Comparison of ENCODE assay signal across 8 cellular contexts in the genomic region with DNA sequence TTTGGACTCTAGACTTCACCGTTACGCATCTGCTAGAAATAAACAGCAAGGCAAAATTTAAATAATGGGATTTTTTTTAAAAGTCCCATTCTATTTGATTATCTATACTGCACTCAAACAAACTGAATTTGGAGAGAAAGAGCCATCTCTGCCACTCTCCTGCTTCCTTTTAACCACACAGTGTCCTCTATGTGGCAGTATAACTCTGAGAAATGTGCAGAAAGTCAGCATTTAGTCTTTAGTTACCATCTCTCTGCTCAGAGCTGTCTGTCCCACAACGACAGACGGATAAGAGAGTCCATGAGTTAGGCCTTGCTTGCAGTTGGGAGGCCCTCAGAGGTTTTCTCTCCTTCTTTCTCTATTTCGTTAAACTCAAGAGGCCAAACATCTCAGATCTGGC. TPM values are rescaled to one million over a fixed set of nuclear protein-coding genes. Genes with fewer than 3 reads are reported as not detected.
DNase-seq lines count a peak whose midpoint lies in the region; ATAC-seq and TF ChIP-seq lines count a peak whose summit lies in the region.

No MANE protein-coding gene starts in this region.

- H3K9me3 Mint-ChIP-seq in neural progenitor cell = no peaks in the 10 kb centered on the region
- H3K9me3 Mint-ChIP-seq in naive thymus-derived CD8-positive, alpha-beta T cell = peaks cover 0 to 2% (median 0%) of the 10 kb centered on the region in 9 donors

- no peak overlapping the region for H3K4me2 ChIP-seq in neural progenitor cell

- H3K36me3 ChIP-seq in neural progenitor cell = no peaks in the 10 kb centered on the region

- DNase-seq in NCI-H460 (ENCODE audit: extremely low read depth, low read depth) (peak; percentile 13), dermis microvascular lymphatic vessel endothelial cell (ENCODE audit: low read depth in 2 of 2) (peak; percentile 50 to 54), neural progenitor cell (ENCODE audit: low spot score) (peak; percentile 45), NCI-H1436 (lab: John Stamatoyannopoulos, UW) (no peak)
- no peak for DNase-seq in activated CD4-positive, CD25-positive, alpha-beta regulatory T cell (lab: John Stamatoyannopoulos, UW)
- DNase-seq in naive thymus-derived CD8-positive, alpha-beta T cell = no peak
- no peak for DNase-seq in central memory CD4-positive, alpha-beta T cell

- no peak overlapping the region for H3K27ac Mint-ChIP-seq in neural progenitor cell
- H3K27ac Mint-ChIP-seq in naive thymus-derived CD8-positive, alpha-beta T cell = no peak overlapping the region

- H3K4me3 ChIP-seq in neural progenitor cell = no peak overlapping the region

- H3K9me3 ChIP-seq in neural progenitor cell (ENCODE audit: low read depth) = no peaks in the 10 kb centered on the region

- no peak for ATAC-seq in naive thymus-derived CD8-positive, alpha-beta T cell

- H2AFZ ChIP-seq in neural progenitor cell (replicated peaks) = no peak overlapping the region

- peaks cover 4% of the 10 kb centered on the region for H3K4me1 ChIP-seq in neural progenitor cell

- POLR2A ChIA-PET in naive thymus-derived CD8-positive, alpha-beta T cell (lab: Charles Lee) = no interaction called here

- H3F3A ChIP-seq in neural progenitor cell (ENCODE audit: low read depth) = peaks cover 2% of the 10 kb centered on the region

- TF ChIP-seq CTCF in GM12874 (IDR thresholded peaks at IDR 0.05; ENCODE audit: insufficient read depth, low read depth, low read length) (peak; percentile 20; the same call in 1 of the 2 replicates), neural progenitor cell (IDR thresholded peaks at IDR 0.05) (peak; percentile 61)

- no peaks in the 10 kb centered on the region for H4K20me1 ChIP-seq in neural progenitor cell (ENCODE audit: low read depth)

- H3K27me3 ChIP-seq in neural progenitor cell = no peaks in the 10 kb centered on the region

- H3K4me1 Mint-ChIP-seq in neural progenitor cell = peaks cover 13% of the 10 kb centered on the region
- H3K4me1 Mint-ChIP-seq in naive thymus-derived CD8-positive, alpha-beta T cell = peaks cover 0 to 5% (median 0%) of the 10 kb centered on the region in 4 donors

- H3K79me2 ChIP-seq in neural progenitor cell (ENCODE audit: low read depth) = no peaks in the 10 kb centered on the region

- no peaks in the 10 kb centered on the region for H3K36me3 Mint-ChIP-seq in neural progenitor cell
- H3K36me3 Mint-ChIP-seq in naive thymus-derived CD8-positive, alpha-beta T cell = no peaks in the 10 kb centered on the region

- no peak overlapping the region for H3K9ac ChIP-seq in neural progenitor cell

- no peak overlapping the region for H3K27ac ChIP-seq in neural progenitor cell

- H3K4me3 Mint-ChIP-seq in neural progenitor cell = no peak overlapping the region
- no peak overlapping the region for H3K4me3 Mint-ChIP-seq in naive thymus-derived CD8-positive, alpha-beta T cell

- H3K27me3 Mint-ChIP-seq in neural progenitor cell (ENCODE audit: insufficient read depth, low read depth) = peaks cover 3% of the 10 kb centered on the region
- H3K27me3 Mint-ChIP-seq in naive thymus-derived CD8-positive, alpha-beta T cell = peaks cover 9 to 31% (median 11%) of the 10 kb centered on the region in 5 donors

RNA-seq across cellular contexts. Expression of a gene that starts 21.2 kb away (rescaled TPM):
- 0.89 and 1.5 TPM in 2 replicates for total RNA-seq in NCI-H460 (2014; rRNA removed; shearing (Covaris generic))
- polyA plus RNA-seq in NCI-H460 (2014; cell fraction: nucleus; rRNA removed) = 0.64 and 1.1 TPM in 2 replicates
- 0.63 and 18.7 TPM in 2 replicates for total RNA-seq in dermis microvascular lymphatic vessel endothelial cell
- total RNA-seq in neural progenitor cell (ENCODE audit: low replicate concordance) = 0.37 TPM in 2 replicates
- total RNA-seq in naive thymus-derived CD8-positive, alpha-beta T cell = not detected
- polyA plus RNA-seq in naive thymus-derived CD8-positive, alpha-beta T cell = not detected

Comparison
In these comparisons a context has a peak if more than half of its experiments do, and no peak if none do; other contexts are left out.
1. DNase-seq: peak in NCI-H460 (single experiment), dermis microvascular lymphatic vessel endothelial cell (2 of 2) and neural progenitor cell (single experiment); none in activated CD4-positive, CD25-positive, alpha-beta regulatory T cell (0 of 4), NCI-H1436 (single experiment), naive thymus-derived CD8-positive, alpha-beta T cell (0 of 10) and central memory CD4-positive, alpha-beta T cell (single experiment).